Comparison of ENCODE assay signal across 17 cellular contexts in the genomic region with DNA sequence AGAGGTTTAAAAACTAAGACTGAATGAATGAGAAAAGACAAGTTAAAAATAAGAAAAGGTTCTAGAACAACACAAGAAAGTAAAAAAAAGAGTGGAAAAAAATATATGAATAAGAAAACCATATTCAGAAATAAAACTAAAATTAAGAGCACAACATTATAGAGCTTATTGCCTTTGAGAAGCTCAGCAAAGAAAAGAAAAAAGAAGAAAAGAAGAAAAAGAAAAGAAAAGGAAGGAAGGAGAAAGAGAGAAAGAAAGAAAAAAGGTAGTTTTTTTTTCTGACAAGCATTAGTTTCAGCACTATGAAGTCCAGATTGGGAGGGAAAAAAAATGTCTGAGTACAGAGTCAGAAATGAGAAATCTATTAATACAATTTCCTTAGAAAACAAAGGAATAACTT.
DNase-seq lines count a peak whose midpoint lies in the region; ATAC-seq, FAIRE-seq and TF ChIP-seq lines count a peak whose summit lies in the region.
"Had no signal": no experiment of that assay in that cellular context is flagged by ENCODE, and none has a peak within 500 bp of the region (broad histone marks: within the 10 kb centered on the region; RNA-seq: fewer than 3 reads in every experiment).

No MANE protein-coding gene starts in this region.

- POLR2A ChIA-PET in MCF 10A (lab: Yijun Ruan, JAX): interaction anchor here (0.5 to 0.7 kb wide), 2 partner anchors 11 to 19 kb away, joined by 3 read pairs; no protein-coding TSS in a partner anchor

- H3K27ac Mint-ChIP-seq in T-helper 17 cell (peak overlapping the region; percentile 56), MCF 10A (ENCODE audit: low read depth, unreplicated experiment) (no peak overlapping the region)
- H3K27ac Mint-ChIP-seq in stimulated activated memory B cell treated with anti-CD40 and anti-IgM and Interleukin-4, amounts not matched to agents 10 μg/mL and 1 μg/mL and 100 μg/mL, for 72 hours: peak overlapping the region; percentile 59
- H3K27ac Mint-ChIP-seq: CD4-positive, alpha-beta T cell had no signal

- H3K4me3 Mint-ChIP-seq in T-helper 17 cell (no peak overlapping the region), MCF 10A (ENCODE audit: unreplicated experiment) (no peak overlapping the region)
- H3K4me3 Mint-ChIP-seq in stimulated activated memory B cell treated with anti-CD40 and anti-IgM and Interleukin-4, amounts not matched to agents 10 μg/mL and 1 μg/mL and 100 μg/mL, for 72 hours: no peak overlapping the region
- H3K4me3 Mint-ChIP-seq: CD4-positive, alpha-beta T cell had no signal

- no peak for DNase-seq in T-helper 17 cell
- DNase-seq in heart right ventricle: no peak
- DNase-seq in MCF 10A (ENCODE audit: unreplicated experiment): no peak
- DNase-seq: AML-193; Caco-2; CD4-positive, alpha-beta T cell; GDM1; GOT3; H7; IMR-90 had no signal

- no TSS peak for BruUV-seq in MCF 10A (replicated peaks; lab: Mats Ljungman, UMichigan)

- TF ChIP-seq CTCF in heart right ventricle (IDR thresholded peaks at IDR 0.05) (no peak), MCF 10A (IDR thresholded peaks at IDR 0.05; ENCODE audit: unreplicated experiment) (no peak)

- peaks cover 0 to 5% (median 0%) of the 10 kb centered on the region in 9 donors for H3K4me1 ChIP-seq in heart right ventricle

- H3K36me3 ChIP-seq in heart right ventricle: peaks cover 0 to 85% (median 9%) of the 10 kb centered on the region in 9 donors

- ATAC-seq in T-helper 17 cell (no peak), heart right ventricle (no peak)
- ATAC-seq in stimulated activated memory B cell treated with anti-CD40 and anti-IgM and Interleukin-4, amounts not matched to agents 10 μg/mL and 1 μg/mL and 100 μg/mL, for 72 hours: no peak
- ATAC-seq: HCT116 had no signal

- intact Hi-C loops in heart right ventricle (cut with DNase I) (loop anchor here in 2 of 10 donors (10.0 kb wide), 2 partner anchors 95 to 145 kb away; a partner anchor contains a TSS), MCF 10A (cut with micrococcal nuclease) (loop anchor here (5.0 to 10.0 kb wide), 2 partner anchors 213 to 635 kb away; no protein-coding TSS in a partner anchor)

- no peaks in the 10 kb centered on the region for H3K9me3 Mint-ChIP-seq in stimulated activated memory B cell treated with anti-CD40 and anti-IgM and Interleukin-4, amounts not matched to agents 10 μg/mL and 1 μg/mL and 100 μg/mL, for 72 hours
- H3K9me3 Mint-ChIP-seq in MCF 10A (ENCODE audit: unreplicated experiment): no peaks in the 10 kb centered on the region
- H3K9me3 Mint-ChIP-seq: CD4-positive, alpha-beta T cell had no signal

- H3K9me3 ChIP-seq in T-helper 17 cell (ENCODE audit: control insufficient read depth, low read length, poor library complexity, severe bottlenecking) (no peaks in the 10 kb centered on the region), heart right ventricle (no peaks in the 10 kb centered on the region)
- H3K9me3 ChIP-seq: A549, Caco-2 had no signal

- no peak overlapping the region for H3K4me3 ChIP-seq in heart right ventricle
- H3K4me3 ChIP-seq: A549 had no signal

- CTCF ChIA-PET in MCF 10A (lab: Yijun Ruan, JAX): interaction anchor here (0.6 to 4.3 kb wide), 6 partner anchors 95 to 272 kb away, joined by 3 to 30 read pairs (median 4); a partner anchor contains a TSS

- H3K4me1 Mint-ChIP-seq in T-helper 17 cell (peaks cover 2% of the 10 kb centered on the region), MCF 10A (ENCODE audit: insufficient read depth, unreplicated experiment) (peaks cover 8% of the 10 kb centered on the region)
- peaks cover 29% of the 10 kb centered on the region for H3K4me1 Mint-ChIP-seq in stimulated activated memory B cell treated with anti-CD40 and anti-IgM and Interleukin-4, amounts not matched to agents 10 μg/mL and 1 μg/mL and 100 μg/mL, for 72 hours

- H3K27me3 Mint-ChIP-seq in T-helper 17 cell: no peaks in the 10 kb centered on the region
- H3K27me3 Mint-ChIP-seq in stimulated activated memory B cell treated with anti-CD40 and anti-IgM and Interleukin-4, amounts not matched to agents 10 μg/mL and 1 μg/mL and 100 μg/mL, for 72 hours: no peaks in the 10 kb centered on the region
- no peaks in the 10 kb centered on the region for H3K27me3 Mint-ChIP-seq in MCF 10A (ENCODE audit: insufficient read depth, unreplicated experiment)
- H3K27me3 Mint-ChIP-seq: CD4-positive, alpha-beta T cell had no signal

- H3K36me3 Mint-ChIP-seq in T-helper 17 cell (ENCODE audit: low read depth) (peaks cover 5% of the 10 kb centered on the region), MCF 10A (ENCODE audit: insufficient read depth, unreplicated experiment) (peaks cover 37% of the 10 kb centered on the region)
- peaks cover 34% of the 10 kb centered on the region for H3K36me3 Mint-ChIP-seq in stimulated activated memory B cell treated with anti-CD40 and anti-IgM and Interleukin-4, amounts not matched to agents 10 μg/mL and 1 μg/mL and 100 μg/mL, for 72 hours

- no peaks in the 10 kb centered on the region for H3K27me3 ChIP-seq in heart right ventricle

- H3K27ac ChIP-seq in heart right ventricle: no peak overlapping the region

- FAIRE-seq in A204.1 (lab: Jason Lieb, UNC): peak; percentile 3
- FAIRE-seq in G401.6 (lab: Jason Lieb, UNC): peak; percentile 78
- FAIRE-seq: A549, D721Med, HTR-8/SVneo had no signal
